ENCODE assay signal across 23 cellular contexts in the genomic region with DNA sequence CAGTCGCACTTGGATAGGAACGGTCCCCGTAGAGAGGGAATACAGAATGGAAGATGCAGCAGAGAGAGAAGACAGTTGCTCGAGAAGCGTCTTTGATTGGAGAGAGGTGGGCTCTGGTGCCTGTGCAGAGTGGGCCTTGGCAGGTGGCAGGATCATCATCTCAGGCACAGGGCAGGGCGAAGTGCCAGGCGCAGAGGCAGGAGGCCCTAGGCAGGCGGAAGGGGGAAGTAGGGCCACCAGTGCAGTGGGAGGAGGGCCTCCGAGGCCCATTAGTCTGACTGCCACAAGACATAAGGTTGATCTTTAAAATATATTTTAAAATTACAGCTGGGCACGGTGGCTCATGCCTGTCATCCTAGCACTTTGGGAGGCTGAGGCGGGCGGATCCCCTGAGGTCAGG. TPM values are rescaled to one million over a fixed set of nuclear protein-coding genes. Genes with fewer than 3 reads are reported as not detected.
A peak's percentile ranks its signal among the peaks of the same experiment; 100 is the strongest.
DNase-seq lines count a peak whose midpoint lies in the region; ATAC-seq and TF ChIP-seq lines count a peak whose summit lies in the region.
"Had no signal": no experiment of that assay in that cellular context is flagged by ENCODE, and none has a peak within 500 bp of the region (broad histone marks: within the 10 kb centered on the region; RNA-seq: fewer than 3 reads in every experiment).

No MANE protein-coding gene starts in this region.

- H3K27ac ChIP-seq in hepatocyte, result no peak overlapping the region
- H3K27ac ChIP-seq: SJCRH30 had no signal

- H3K79me2 ChIP-seq in hepatocyte, result no peaks in the 10 kb centered on the region

- WGBS in hepatocyte (ENCODE audit: low lambda C conversion rate, missing lambda C conversion rate), result 89% methylated on average over 12 of the region's 12 CpGs

- H3K4me2 ChIP-seq in hepatocyte, result no peak overlapping the region

- H3K4me3 ChIP-seq in hepatocyte, result no peak overlapping the region
- H3K4me3 ChIP-seq: SJCRH30 had no signal

- no peak overlapping the region for H2AFZ ChIP-seq in hepatocyte

- no peaks in the 10 kb centered on the region for H3K27me3 ChIP-seq in hepatocyte
- H3K27me3 ChIP-seq: SJCRH30 had no signal

- H4K20me1 ChIP-seq in hepatocyte (ENCODE audit: insufficient read depth, poor library complexity, severe bottlenecking), result no peaks in the 10 kb centered on the region

- H3K36me3 Mint-ChIP-seq in activated CD4-positive, alpha-beta T cell treated with anti-CD3 and anti-CD28 coated beads, Interleukin-2, amount 10 ng/mL, durations not matched to agents 24 days and 14 days (ENCODE audit: low read depth), result peaks cover 51% of the 10 kb centered on the region
- H3K36me3 Mint-ChIP-seq in activated naive CD8-positive, alpha-beta T cell, result peaks cover 19% of the 10 kb centered on the region
- no peaks in the 10 kb centered on the region for H3K36me3 Mint-ChIP-seq in nephron progenitor cell (ENCODE audit: low read depth)

- no peaks in the 10 kb centered on the region for H3K36me3 ChIP-seq in hepatocyte (replicated peaks; ENCODE audit: insufficient read depth, low read depth)
- H3K36me3 ChIP-seq: SJCRH30 had no signal

- no peaks in the 10 kb centered on the region for H3K9me3 ChIP-seq in hepatocyte (ENCODE audit: low read depth)
- H3K9me3 ChIP-seq: SJCRH30 had no signal

- H3K9me2 ChIP-seq in hepatocyte (replicated peaks; ENCODE audit: insufficient read depth), result no peaks in the 10 kb centered on the region

- TF ChIP-seq CTCF in nephron progenitor cell (IDR thresholded peaks at IDR 0.05), result no peak
- no peak for TF ChIP-seq CTCF in hepatocyte (IDR thresholded peaks at IDR 0.05; ENCODE audit: poor library complexity)

- ATAC-seq in GM19328 (IDR thresholded peaks at IDR 0.05; ENCODE audit: unreplicated experiment) (no peak), HG03469 (IDR thresholded peaks at IDR 0.05; ENCODE audit: unreplicated experiment) (no peak)
- ATAC-seq: stimulated activated naive CD8-positive, alpha-beta T cell treated with anti-CD3 and anti-CD28 coated beads, Interleukin-15, amount 100 ng/mL, for 72 hours had no signal

- peak overlapping the region; percentile 12 for H3K27ac Mint-ChIP-seq in activated CD4-positive, alpha-beta T cell treated with anti-CD3 and anti-CD28 coated beads, Interleukin-2, amount 10 ng/mL, durations not matched to agents 24 days and 14 days
- peak overlapping the region; percentile 42 for H3K27ac Mint-ChIP-seq in activated naive CD8-positive, alpha-beta T cell
- peak overlapping the region; percentile 1 for H3K27ac Mint-ChIP-seq in nephron progenitor cell

- intact Hi-C loops in activated CD4-positive, alpha-beta T cell treated with anti-CD3 and anti-CD28 coated beads, Interleukin-2, amount 10 ng/mL, durations not matched to agents 24 days and 14 days (cut with micrococcal nuclease), result no loop called here

- H3K4me3 Mint-ChIP-seq in activated CD4-positive, alpha-beta T cell treated with anti-CD3 and anti-CD28 coated beads, Interleukin-2, amount 10 ng/mL, durations not matched to agents 24 days and 14 days, result no peak overlapping the region
- H3K4me3 Mint-ChIP-seq in activated naive CD8-positive, alpha-beta T cell, result no peak overlapping the region
- H3K4me3 Mint-ChIP-seq in nephron progenitor cell, result no peak overlapping the region
- H3K4me3 Mint-ChIP-seq: activated CD4-positive, alpha-beta T cell treated with anti-CD3 and anti-CD28 coated beads, Interleukin-2, amount 10 ng/mL, durations not matched to agents 7 days and 5 days; stimulated activated naive CD8-positive, alpha-beta T cell treated with anti-CD3 and anti-CD28 coated beads, Interleukin-15, amount 100 ng/mL, for 72 hours had no signal

- H3K9me3 Mint-ChIP-seq in activated CD4-positive, alpha-beta T cell treated with anti-CD3 and anti-CD28 coated beads, Interleukin-2, amount 10 ng/mL, durations not matched to agents 24 days and 14 days, result no peaks in the 10 kb centered on the region
- H3K9me3 Mint-ChIP-seq in activated naive CD8-positive, alpha-beta T cell (ENCODE audit: low read depth), result no peaks in the 10 kb centered on the region
- H3K9me3 Mint-ChIP-seq in nephron progenitor cell, result no peaks in the 10 kb centered on the region
- H3K9me3 Mint-ChIP-seq: activated CD4-positive, alpha-beta T cell treated with anti-CD3 and anti-CD28 coated beads, Interleukin-2, amount 10 ng/mL, durations not matched to agents 7 days and 5 days; stimulated activated naive CD8-positive, alpha-beta T cell treated with anti-CD3 and anti-CD28 coated beads, Interleukin-15, amount 100 ng/mL, for 72 hours had no signal

- H3K4me1 Mint-ChIP-seq in activated CD4-positive, alpha-beta T cell treated with anti-CD3 and anti-CD28 coated beads, Interleukin-2, amount 10 ng/mL, durations not matched to agents 24 days and 14 days, result peaks cover 41% of the 10 kb centered on the region
- H3K4me1 Mint-ChIP-seq in activated naive CD8-positive, alpha-beta T cell (ENCODE audit: low read depth), result peaks cover 55% of the 10 kb centered on the region
- peaks cover 33% of the 10 kb centered on the region for H3K4me1 Mint-ChIP-seq in nephron progenitor cell

- H3K4me1 ChIP-seq in hepatocyte (ENCODE audit: insufficient read depth), result no peaks in the 10 kb centered on the region
- H3K4me1 ChIP-seq: SJCRH30 had no signal

- DNase-seq in activated CD4-positive, alpha-beta T cell treated with anti-CD3 and anti-CD28 coated beads, Interleukin-2, amount 10 ng/mL, durations not matched to agents 24 days and 14 days, result no peak
- no peak for DNase-seq in activated CD4-positive, alpha-beta T cell treated with anti-CD3 and anti-CD28 coated beads, Interleukin-2, amount 50 U/mL, for 4 hours
- DNase-seq in NCI-H1694 (lab: John Stamatoyannopoulos, UW) (peak; percentile 51), nephron progenitor cell (no peak), hepatocyte (ENCODE audit: low spot score) (no peak)
- DNase-seq: activated CD4-positive, alpha-beta T cell treated with anti-CD3 and anti-CD28 coated beads, Interleukin-2, amount 10 ng/mL, durations not matched to agents 7 days and 5 days; activated T-cell treated with anti-CD3 and anti-CD28 coated beads for 4 hours; amniotic stem cell; central memory CD4-positive, alpha-beta T cell; effector CD4-positive, alpha-beta T cell; kidney; mesendoderm; NCI-H2081 treated with DMSO at 0.1 percent for 48 hours; NCI-H69; retina; SJCRH30; stimulated activated CD4-positive, alpha-beta T cell treated with anti-CD3 and anti-CD28 coated beads, Interleukin-12 subunit alpha, Interleukin-12 subunit beta, amount 100 ng/mL, for 4 hours; stimulated activated naive CD8-positive, alpha-beta T cell treated with anti-CD3 and anti-CD28 coated beads, Interleukin-15, amount 100 ng/mL, for 72 hours; T1000 had no signal

- H3K27me3 Mint-ChIP-seq in activated CD4-positive, alpha-beta T cell treated with anti-CD3 and anti-CD28 coated beads, Interleukin-2, amount 10 ng/mL, durations not matched to agents 24 days and 14 days, result no peaks in the 10 kb centered on the region
- H3K27me3 Mint-ChIP-seq in activated naive CD8-positive, alpha-beta T cell, result no peaks in the 10 kb centered on the region
- peaks cover 6% of the 10 kb centered on the region for H3K27me3 Mint-ChIP-seq in nephron progenitor cell (ENCODE audit: low read depth, poor library complexity)
- H3K27me3 Mint-ChIP-seq: activated CD4-positive, alpha-beta T cell treated with anti-CD3 and anti-CD28 coated beads, Interleukin-2, amount 10 ng/mL, durations not matched to agents 7 days and 5 days; stimulated activated naive CD8-positive, alpha-beta T cell treated with anti-CD3 and anti-CD28 coated beads, Interleukin-15, amount 100 ng/mL, for 72 hours had no signal

RNA-seq across cellular contexts. Expression of a gene that starts 10.1 kb away (rescaled TPM):
- 93.4 and 96.2 TPM in 2 replicates for total RNA-seq in activated CD4-positive, alpha-beta T cell treated with anti-CD3 and anti-CD28 coated beads, Interleukin-2, amount 10 ng/mL, durations not matched to agents 24 days and 14 days
- total RNA-seq in hepatocyte, result 5.3 and 10.9 TPM in 2 replicates
- 9.2 and 9.6 TPM in 2 replicates for polyA plus RNA-seq in hepatocyte
- total RNA-seq: fibroblast of lung, SJCRH30 had no signal
